8 cellular contexts compared by ENCODE assay signal in genomic region chr18:48951448-48952286, GRCh38. TPM values are rescaled to one million over a fixed set of nuclear protein-coding genes. Genes with fewer than 3 reads are reported as not detected.
A peak's percentile ranks its signal among the peaks of the same experiment; 100 is the strongest.
DNase-seq lines count a peak whose midpoint lies in the region; ATAC-seq and TF ChIP-seq lines count a peak whose summit lies in the region.

No MANE protein-coding gene starts in this region.

- TF ChIP-seq CTCF in CD4-positive, alpha-beta T cell (IDR thresholded peaks at IDR 0.05), result no peak

- DNase-seq in CD4-positive, alpha-beta T cell, result peak; percentile 59 to 82 (median 76)
- DNase-seq in NOMO-1 (lab: John Stamatoyannopoulos, UW; ENCODE audit: unreplicated experiment in 2 of 2) (peak; percentile 82 to 87), mesenchymal stem cell (peak; percentile 94)
- DNase-seq in activated CD8-positive, alpha-beta memory T cell treated with anti-CD3 and anti-CD28 coated beads for 4 hours (ENCODE audit: low read depth in 2 of 2), result peak; percentile 52 to 68
- DNase-seq in effector memory CD8-positive, alpha-beta T cell, result peak; percentile 72 to 76 (median 73)
- DNase-seq in stimulated activated CD8-positive, alpha-beta memory T cell treated with anti-CD3 and anti-CD28 coated beads, Interleukin-15, amount 100 ng/mL, for 4 hours (ENCODE audit: low read depth in 2 of 2), result peak; percentile 58 to 71

- peak overlapping the region; percentile 84 to 93 for H3K4me3 ChIP-seq in mesenchymal stem cell (ENCODE audit: insufficient read depth in 1 of 2, low read depth in 1 of 2, low read length in 2 of 2)

- peak overlapping the region in 1 of 2 experiments; percentile 80 for H2BK12ac ChIP-seq in mesenchymal stem cell (ENCODE audit: low read length in 2 of 2)

- POLR2A ChIA-PET in CD4-positive, alpha-beta T cell (lab: Charles Lee), result interaction anchor here (0.6 to 2.8 kb wide), 14 partner anchors 7 to 1927 kb away, joined by 3 to 50 read pairs (median 6); partner anchors contain the start of genes ACAA2 and ME2

- H3K27ac ChIP-seq in CD4-positive, alpha-beta T cell (ENCODE audit: low read depth, low read length), result peak overlapping the region; percentile 93
- H3K27ac ChIP-seq in mesenchymal stem cell (ENCODE audit: low read length, poor library complexity, severe bottlenecking), result peak overlapping the region; percentile 99

- H3K36me3 Mint-ChIP-seq in CD4-positive, alpha-beta T cell (ENCODE audit: low read depth), result peaks cover 31% of the 10 kb centered on the region
- peaks cover 65% of the 10 kb centered on the region for H3K36me3 Mint-ChIP-seq in effector memory CD8-positive, alpha-beta T cell (ENCODE audit: insufficient read depth)

- peak overlapping the region; percentile 94 for H2BK120ac ChIP-seq in mesenchymal stem cell (ENCODE audit: low read depth, low read length)

- ATAC-seq in CD4-positive, alpha-beta T cell (ENCODE audit: poor library complexity), result peak; percentile 30
- ATAC-seq in GM19452 (IDR thresholded peaks at IDR 0.05; ENCODE audit: unreplicated experiment), result peak; percentile 36
- peak; percentile 33 for ATAC-seq in HG03571 (IDR thresholded peaks at IDR 0.05; ENCODE audit: unreplicated experiment)
- peak; percentile 46 for ATAC-seq in effector memory CD8-positive, alpha-beta T cell (replicated peaks)

- peak overlapping the region in 1 of 2 experiments; percentile 98 for H3K23ac ChIP-seq in mesenchymal stem cell (ENCODE audit: low read length in 2 of 2)

- H3K9me3 Mint-ChIP-seq in CD4-positive, alpha-beta T cell, result no peaks in the 10 kb centered on the region
- no peaks in the 10 kb centered on the region for H3K9me3 Mint-ChIP-seq in effector memory CD8-positive, alpha-beta T cell

- H3K27me3 ChIP-seq in CD4-positive, alpha-beta T cell (ENCODE audit: control insufficient read depth, insufficient read depth, low read length), result no peaks in the 10 kb centered on the region
- no peaks in the 10 kb centered on the region for H3K27me3 ChIP-seq in mesenchymal stem cell (ENCODE audit: control insufficient read depth in 1 of 2, insufficient read depth in 1 of 2, low read length in 2 of 2)

- peak overlapping the region; percentile 99 for H3K4me3 Mint-ChIP-seq in CD4-positive, alpha-beta T cell
- H3K4me3 Mint-ChIP-seq in effector memory CD8-positive, alpha-beta T cell, result peak overlapping the region; percentile 94 to 98

- peaks cover 4% of the 10 kb centered on the region for H3K4me1 ChIP-seq in mesenchymal stem cell (ENCODE audit: control insufficient read depth, insufficient read depth, low read depth, low read length)

- H3K79me1 ChIP-seq in mesenchymal stem cell (replicated peaks; ENCODE audit: low read length, poor library complexity, severe bottlenecking), result no peaks in the 10 kb centered on the region

- H3K18ac ChIP-seq in mesenchymal stem cell (ENCODE audit: low read depth in 1 of 2, low read length in 2 of 2), result peak overlapping the region; percentile 91 to 97

- peaks cover 57% of the 10 kb centered on the region for H3K4me1 Mint-ChIP-seq in CD4-positive, alpha-beta T cell (ENCODE audit: low read depth)
- peaks cover 40 to 43% of the 10 kb centered on the region in 2 donors for H3K4me1 Mint-ChIP-seq in effector memory CD8-positive, alpha-beta T cell (ENCODE audit: low read depth in 2 of 2)

- peak overlapping the region; percentile 95 for H3K9ac ChIP-seq in mesenchymal stem cell (ENCODE audit: low read length)

- peak overlapping the region; percentile 97 for H2BK5ac ChIP-seq in mesenchymal stem cell (ENCODE audit: low read depth, low read length, poor library complexity, severe bottlenecking)

- no peaks in the 10 kb centered on the region for H3K9me3 ChIP-seq in CD4-positive, alpha-beta T cell (ENCODE audit: control insufficient read depth, low read length)
- no peaks in the 10 kb centered on the region for H3K9me3 ChIP-seq in mesenchymal stem cell (ENCODE audit: control insufficient read depth, low read length)

- H3K4ac ChIP-seq in mesenchymal stem cell (ENCODE audit: low read depth in 1 of 2, low read length in 2 of 2), result peak overlapping the region; percentile 85

- under 1% methylated on average over 45 of the region's 106 CpGs for WGBS in mesenchymal stem cell

- H3K4me2 ChIP-seq in mesenchymal stem cell (ENCODE audit: low read length, poor library complexity, severe bottlenecking), result peak overlapping the region; percentile 93

- intact Hi-C loops in CD4-positive, alpha-beta T cell (cut with DNase I, micrococcal nuclease), result loop anchor here (2.0 to 5.0 kb wide), 6 partner anchors 23 to 109 kb away; no protein-coding TSS in a partner anchor

- CTCF ChIA-PET in CD4-positive, alpha-beta T cell (lab: Charles Lee), result interaction anchor here (0.7 to 2.4 kb wide), 7 partner anchors 11 to 151 kb away, joined by 3 to 18 read pairs (median 4); no protein-coding TSS in a partner anchor

- peak overlapping the region; percentile 80 for H4K8ac ChIP-seq in mesenchymal stem cell (ENCODE audit: low read length)

- H2BK15ac ChIP-seq in mesenchymal stem cell (ENCODE audit: low read depth, poor library complexity, severe bottlenecking), result peak overlapping the region; percentile 80

- no peaks in the 10 kb centered on the region for H3K27me3 Mint-ChIP-seq in CD4-positive, alpha-beta T cell
- no peaks in the 10 kb centered on the region for H3K27me3 Mint-ChIP-seq in effector memory CD8-positive, alpha-beta T cell

- no peak overlapping the region for H2AK5ac ChIP-seq in mesenchymal stem cell (ENCODE audit: low read length, severe bottlenecking)

- peak overlapping the region; percentile 99 for H3K27ac Mint-ChIP-seq in CD4-positive, alpha-beta T cell
- H3K27ac Mint-ChIP-seq in effector memory CD8-positive, alpha-beta T cell, result peak overlapping the region; percentile 99 to 100

- peaks cover 25 to 28% of the 10 kb centered on the region in 2 experiments for H3K36me3 ChIP-seq in mesenchymal stem cell (ENCODE audit: control insufficient read depth in 1 of 2, insufficient read depth in 2 of 2, low read depth in 1 of 2, low read length in 2 of 2)

- no peak overlapping the region for H2AFZ ChIP-seq in mesenchymal stem cell (ENCODE audit: low read depth, low read length)

- H3K14ac ChIP-seq in mesenchymal stem cell (ENCODE audit: low read length in 2 of 2), result peak overlapping the region in 1 of 2 experiments; percentile 94

- H4K91ac ChIP-seq in mesenchymal stem cell (ENCODE audit: low read length), result peak overlapping the region; percentile 88

RNA-seq across cellular contexts. Expression of gene SMAD7, which starts 0.9 kb away (rescaled TPM):
- total RNA-seq in CD4-positive, alpha-beta T cell, result 100 to 1,000 TPM; 244 to 254 TPM
- 9.6 TPM for polyA plus RNA-seq in mesenchymal stem cell (2013, experiment 1 of 2)
- polyA plus RNA-seq in mesenchymal stem cell (2013, experiment 2 of 2), result 9.9 TPM

Comparison
In these comparisons a context has a peak if more than half of its experiments do, and no peak if none do; other contexts are left out.
1. Peak in every context shown above with its lines: DNase-seq, ATAC-seq, H3K4me3 ChIP-seq and H3K27ac ChIP-seq.